ENCODE assay signal across 25 cellular contexts in genomic region chr4:15395342-15395741, GRCh38. TPM values are rescaled to one million over a fixed set of nuclear protein-coding genes. Genes with fewer than 3 reads are reported as not detected.
DNase-seq lines count a peak whose midpoint lies in the region; ATAC-seq and TF ChIP-seq lines count a peak whose summit lies in the region.
"Had no signal": no experiment of that assay in that cellular context is flagged by ENCODE, and none has a peak within 500 bp of the region (broad histone marks: within the 10 kb centered on the region; RNA-seq: fewer than 3 reads in every experiment).

No MANE protein-coding gene starts in this region.

- H4K20me1 ChIP-seq in SK-N-SH (ENCODE audit: insufficient read depth) = no peaks in the 10 kb centered on the region

- POLR2A ChIA-PET in SK-N-SH (lab: Yijun Ruan, JAX) = no interaction called here

- no peak overlapping the region for H3K4me3 ChIP-seq in SK-N-SH (ENCODE audit: low read depth in 2 of 2, low read length in 1 of 2)
- H3K4me3 ChIP-seq in ascending aorta = no peak overlapping the region
- H3K4me3 ChIP-seq: HAP-1, PC-9, SJCRH30 had no signal

- H3K27me3 ChIP-seq in SK-N-SH (ENCODE audit: insufficient read depth) = no peaks in the 10 kb centered on the region
- no peaks in the 10 kb centered on the region for H3K27me3 ChIP-seq in ascending aorta
- H3K27me3 ChIP-seq: SJCRH30 had no signal

- peaks cover 13% of the 10 kb centered on the region for H3K4me1 Mint-ChIP-seq in type B pancreatic cell (ENCODE audit: unreplicated experiment)

- TF ChIP-seq CTCF in SK-N-SH (IDR thresholded peaks at IDR 0.05) = no peak
- TF ChIP-seq CTCF in ascending aorta (IDR thresholded peaks at IDR 0.05) = no peak
- TF ChIP-seq CTCF in type B pancreatic cell (conservative IDR thresholded peaks at IDR 0.05) = no peak

- no peak for TF ChIP-seq EP300 in SK-N-SH (IDR thresholded peaks at IDR 0.05; ENCODE audit: borderline replicate concordance in 1 of 2, low read depth in 1 of 2, low read length in 1 of 2)

- intact Hi-C loops in ascending aorta (cut with DNase I) = loop anchor here (5.0 kb wide), 1 partner anchor 163 kb away; no protein-coding TSS in a partner anchor

- H3K9me3 Mint-ChIP-seq in type B pancreatic cell = peaks cover 9% of the 10 kb centered on the region
- H3K9me3 Mint-ChIP-seq: CD8-positive, alpha-beta T cell had no signal

- DNase-seq in SK-N-SH = no peak
- no peak for DNase-seq in ascending aorta (ENCODE audit: low spot score in 2 of 2)
- DNase-seq in left kidney (ENCODE audit: low read depth, low spot score) = peak; percentile 39
- no peak for DNase-seq in type B pancreatic cell (ENCODE audit: extremely low spot score, unreplicated experiment)
- DNase-seq: ACHN; AML-193; CD8-positive, alpha-beta T cell; DMS153; KG1; NCI-H1092; NCI-H1436; NCI-H187 treated with DMSO at 0.1 percent for 48 hours; NCI-H2107; NCI-H510A; NCI-H748 treated with DMSO at 0.1 percent for 48 hours; PC-9; SJCRH30 had no signal

- CTCF ChIA-PET in SK-N-SH (lab: Yijun Ruan, JAX) = interaction anchor here (0.6 to 3.5 kb wide), 25 partner anchors 9 to 460 kb away, joined by 3 to 34 read pairs (median 4); no protein-coding TSS in a partner anchor

- no peaks in the 10 kb centered on the region for H3K36me3 Mint-ChIP-seq in type B pancreatic cell
- H3K36me3 Mint-ChIP-seq: CD8-positive, alpha-beta T cell had no signal

- peak overlapping the region; percentile 61 for H3K4me3 Mint-ChIP-seq in type B pancreatic cell
- H3K4me3 Mint-ChIP-seq: CD8-positive, alpha-beta T cell had no signal

- H3K27me3 Mint-ChIP-seq in type B pancreatic cell = no peaks in the 10 kb centered on the region

- no peak overlapping the region for H3K4me2 ChIP-seq in SK-N-SH
- H3K4me2 ChIP-seq: PC-9 had no signal

- no peak overlapping the region for H3K27ac ChIP-seq in SK-N-SH (ENCODE audit: low read depth in 2 of 2, low read length in 1 of 2)
- H3K27ac ChIP-seq in ascending aorta = peak overlapping the region; percentile 44 to 56
- H3K27ac ChIP-seq: 22Rv1, PC-9, RWPE1, SJCRH30 had no signal

- no peak for TF ChIP-seq RAD21 in SK-N-SH (IDR thresholded peaks at IDR 0.05; ENCODE audit: low read length)

- H3K9ac ChIP-seq in SK-N-SH = no peak overlapping the region

- peak overlapping the region; percentile 58 for H3K27ac Mint-ChIP-seq in type B pancreatic cell
- H3K27ac Mint-ChIP-seq: CD8-positive, alpha-beta T cell had no signal

- ATAC-seq in SK-N-SH treated with all-trans-retinoic acid at 6 μM for 48 hours = peak; percentile 31; the same call in 2 of the 3 replicates
- no peak for ATAC-seq in GM21390 (IDR thresholded peaks at IDR 0.05; ENCODE audit: unreplicated experiment)
- no peak for ATAC-seq in GM21528 (IDR thresholded peaks at IDR 0.05; ENCODE audit: low FRiP score, unreplicated experiment)
- no peak for ATAC-seq in GM19324 (IDR thresholded peaks at IDR 0.05; ENCODE audit: low FRiP score, unreplicated experiment)

- WGBS in SK-N-SH (ENCODE audit: low lambda C conversion rate) = 87% methylated on average over 3 of the region's 3 CpGs

- H3K9me2 ChIP-seq in SK-N-SH = no peaks in the 10 kb centered on the region

- H3K36me3 ChIP-seq in SK-N-SH (replicated peaks in 1 of 2; ENCODE audit: control insufficient read depth in 1 of 2, insufficient read depth in 2 of 2, low read length in 1 of 2) (no peaks in the 10 kb centered on the region), ascending aorta (no peaks in the 10 kb centered on the region)
- H3K36me3 ChIP-seq: HAP-1, SJCRH30 had no signal

- no peaks in the 10 kb centered on the region for H3F3A ChIP-seq in SK-N-SH (replicated peaks; ENCODE audit: insufficient read depth)

- H3K9me3 ChIP-seq in SK-N-SH = no peaks in the 10 kb centered on the region
- H3K9me3 ChIP-seq in ascending aorta = no peaks in the 10 kb centered on the region
- H3K9me3 ChIP-seq: HAP-1, SJCRH30 had no signal

- H3K4me1 ChIP-seq in SK-N-SH (ENCODE audit: control insufficient read depth in 1 of 2, insufficient read depth in 2 of 2, low read depth in 1 of 2, low read length in 1 of 2) (peaks cover 2 to 4% of the 10 kb centered on the region in 2 experiments; a peak in 2 of 4 replicates), ascending aorta (peaks cover 7 to 70% of the 10 kb centered on the region in 2 donors)
- H3K4me1 ChIP-seq: SJCRH30 had no signal

- no peaks in the 10 kb centered on the region for H3K79me2 ChIP-seq in SK-N-SH (ENCODE audit: insufficient read depth)

- H2AFZ ChIP-seq in SK-N-SH (ENCODE audit: low read depth) = no peak overlapping the region
- H2AFZ ChIP-seq: PC-9 had no signal

TF ChIP-seq in SK-N-SH treated with all-trans-retinoic acid at 6 μM for 48 hours, 23 proteins besides CTCF, POLR2A, EP300 and RAD21 (continues in another document):
- TF ChIP-seq CSRNP3 (CRISPR knock-in tag; IDR thresholded peaks at IDR 0.05) = no peak
- no peak for TF ChIP-seq TSHZ2 (CRISPR knock-in tag; IDR thresholded peaks at IDR 0.05)

TF ChIP-seq in SK-N-SH, 30 proteins besides CTCF, POLR2A, EP300 and RAD21:
- TF ChIP-seq TEAD4 (IDR thresholded peaks at IDR 0.05; ENCODE audit: borderline replicate concordance, insufficient read depth) (no peak), NRF1 (IDR thresholded peaks at IDR 0.05; ENCODE audit: low read depth, low read length) (no peak), USF1 (IDR thresholded peaks at IDR 0.05; ENCODE audit: borderline replicate concordance, low read depth) (no peak), TCF12 (IDR thresholded peaks at IDR 0.05) (no peak)

RNA-seq across cellular contexts. Expression of gene C1QTNF7, which starts 32.5 kb away (rescaled TPM):
- not detected in 2 replicates for polyA plus RNA-seq in SK-N-SH (2012; rRNA removed)
- polyA plus RNA-seq in SK-N-SH (2012; cell fraction: cytosol; rRNA removed) = 0.01 and 0.07 TPM in 2 replicates
- not detected in 2 replicates for polyA plus RNA-seq in SK-N-SH (2012; cell fraction: nucleus; rRNA removed)
- total RNA-seq in ascending aorta (23.2 TPM), type B pancreatic cell (ENCODE audit: low replicate concordance) (0.43 and 1.8 TPM in 2 replicates)
- total RNA-seq: CD8-positive, alpha-beta T cell; HT1080; PC-9; SJCRH30 had no signal

Comparison
In these comparisons a context has a peak if more than half of its experiments do, and no peak if none do; other contexts are left out.
1. H3K27ac ChIP-seq: peak in ascending aorta (2 of 2); none in SK-N-SH (0 of 2).